Comparison of ENCODE assay signal across 8 cellular contexts in genomic region chr2:96815326-96816126, GRCh38.
DNase-seq lines count a peak whose midpoint lies in the region; ATAC-seq and TF ChIP-seq lines count a peak whose summit lies in the region.

No MANE protein-coding gene starts in this region.

- TF ChIP-seq CTCF in NB4 (IDR thresholded peaks at IDR 0.05; ENCODE audit: low read depth, low read length) = no peak

- DNase-seq in NCI-H2029 treated with DMSO at 0.1 percent for 48 hours (lab: John Stamatoyannopoulos, UW) (peak; percentile 9), NCI-H2029 (lab: John Stamatoyannopoulos, UW) (no peak), NB4 (ENCODE audit: low read depth) (no peak), skeletal muscle cell (ENCODE audit: low read depth) (no peak)
- no peak for DNase-seq in central memory CD4-positive, alpha-beta T cell

- H3K4me3 Mint-ChIP-seq in activated naive CD8-positive, alpha-beta T cell = peak overlapping the region; percentile 91

- peaks cover 2% of the 10 kb centered on the region for H3K36me3 Mint-ChIP-seq in activated naive CD8-positive, alpha-beta T cell

- H3K27ac Mint-ChIP-seq in activated naive CD8-positive, alpha-beta T cell = peak overlapping the region; percentile 77

- H3K4me1 Mint-ChIP-seq in activated naive CD8-positive, alpha-beta T cell (ENCODE audit: low read depth) = peaks cover 41% of the 10 kb centered on the region

- H3K4me3 ChIP-seq in NB4 (ENCODE audit: low read depth, low read length) = peak overlapping the region; percentile 72
- H3K4me3 ChIP-seq in iPS-11a (ENCODE audit: low read depth, low read length) = peak overlapping the region; percentile 49
- H3K4me3 ChIP-seq in skeletal muscle cell (ENCODE audit: low read depth, low read length) = peak overlapping the region; percentile 65

- peak; percentile 5 for ATAC-seq in GM21717 (IDR thresholded peaks at IDR 0.05; ENCODE audit: unreplicated experiment)

- H3K9me3 Mint-ChIP-seq in activated naive CD8-positive, alpha-beta T cell (ENCODE audit: low read depth) = no peaks in the 10 kb centered on the region

- H3K27me3 Mint-ChIP-seq in activated naive CD8-positive, alpha-beta T cell = no peaks in the 10 kb centered on the region

- no peak for TF ChIP-seq POLR2A in NB4 (IDR thresholded peaks at IDR 0.05; ENCODE audit: extremely low read depth, insufficient read length)
